5 cellular contexts compared by ENCODE assay signal in the genomic region with DNA sequence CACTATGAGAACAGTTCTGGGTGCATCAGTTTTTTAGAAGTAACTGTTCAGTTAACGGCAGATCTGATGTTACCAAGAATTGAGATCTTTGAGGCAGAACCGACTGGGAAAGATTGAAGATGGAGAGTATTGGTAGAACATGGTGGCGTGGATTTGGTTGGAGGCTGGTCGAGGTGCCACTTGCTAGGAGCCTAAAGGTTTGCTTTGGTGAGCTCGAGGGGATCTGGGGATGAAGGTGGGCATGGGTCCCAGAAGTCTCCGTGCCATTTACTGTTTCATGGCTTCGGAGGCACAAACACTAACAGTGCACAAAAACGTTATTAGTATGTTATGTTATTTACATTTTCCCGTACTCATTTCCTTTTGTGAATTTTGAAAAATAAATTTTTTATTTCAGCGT.
"Had no signal": no experiment of that assay in that cellular context is flagged by ENCODE, and none has a peak within 500 bp of the region (broad histone marks: within the 10 kb centered on the region; RNA-seq: fewer than 3 reads in every experiment).

No MANE protein-coding gene starts in this region.

- DNase-seq: H9, HCEC 1CT had no signal

- H3K4me3 ChIP-seq: GM23338 had no signal

- ATAC-seq: GM23338, HepG2 had no signal

- H3K4me2 ChIP-seq: GM23338 had no signal

- H2AFZ ChIP-seq: GM23338 had no signal

- H3K27ac ChIP-seq: HL-60 had no signal
